ENCODE assay signal across 37 cellular contexts in genomic region chr18:70069381-70069780, GRCh38.
"Had no signal": no experiment of that assay in that cellular context is flagged by ENCODE, and none has a peak within 500 bp of the region (broad histone marks: within the 10 kb centered on the region; RNA-seq: fewer than 3 reads in every experiment).

No MANE protein-coding gene starts in this region.

- H3K27me3 Mint-ChIP-seq: activated B cell treated with CpG ODN at 0.5 μM for 24 hours; activated CD4-positive, alpha-beta memory T cell treated with anti-CD3 and anti-CD28 coated beads for 36 hours; activated CD4-positive, alpha-beta T cell treated with anti-CD3 and anti-CD28 coated beads, Interleukin-2, amount 10 ng/mL, durations not matched to agents 24 days and 14 days; activated CD8-positive, alpha-beta T cell treated with anti-CD3 and anti-CD28 coated beads for 36 hours; activated naive CD8-positive, alpha-beta T cell treated with anti-CD3 and anti-CD28 coated beads for 36 hours; activated T-helper 17 cell treated with anti-CD3 and anti-CD28 coated beads, Interleukin-2, amount 50 U/mL, for 72 hours; brain; central memory CD8-positive, alpha-beta T cell had no signal

- H3K36me3 ChIP-seq: cardiac muscle cell had no signal

- H3K27me3 ChIP-seq: ascending aorta, cardiac muscle cell had no signal

- H3K9me3 Mint-ChIP-seq: activated B cell treated with CpG ODN at 0.5 μM for 24 hours; activated CD4-positive, alpha-beta memory T cell treated with anti-CD3 and anti-CD28 coated beads for 36 hours; activated CD4-positive, alpha-beta T cell treated with anti-CD3 and anti-CD28 coated beads, Interleukin-2, amount 10 ng/mL, durations not matched to agents 24 days and 14 days; activated CD8-positive, alpha-beta T cell treated with anti-CD3 and anti-CD28 coated beads for 36 hours; activated naive CD4-positive, alpha-beta T cell treated with anti-CD3 and anti-CD28 coated beads for 36 hours; activated naive CD4-positive, alpha-beta T cell treated with anti-CD3 and anti-CD28 coated beads, Interleukin-2, amount 50 U/mL, for 72 hours; activated naive CD8-positive, alpha-beta T cell treated with anti-CD3 and anti-CD28 coated beads for 36 hours; activated T-cell treated with anti-CD3 and anti-CD28 coated beads, Interleukin-2, amount 50 U/mL, for 4 hours; activated T-cell treated with anti-CD3 and anti-CD28 coated beads, Interleukin-2, amount 50 U/mL, for 72 hours; activated T-helper 1 cell treated with anti-CD3 and anti-CD28 coated beads, Interleukin-12 subunit alpha, Interleukin-12 subunit beta, Interleukin-2, Interleukin-4 antibody, amounts not matched to agents 30 ng/mL and 10 ng/mL and 1 ng/mL, durations not matched to agents 14 hours and 24 hours and 36 hours; activated T-helper 17 cell treated with anti-CD3 and anti-CD28 coated beads, Interleukin-2, amount 50 U/mL, for 72 hours; brain; central memory CD8-positive, alpha-beta T cell; T-helper 1 cell treated with Interleukin-12 subunit alpha and Interleukin-12 subunit beta and Interleukin-4 antibody, amounts not matched to agents 30 μg/mL and 1 μg/mL, for 36 hours; T-helper 2 cell treated with Interferon-gamma antibody and Interleukin-4, amounts not matched to agents 5 μg/mL and 100 μg/mL, for 36 hours had no signal

- DNase-seq: activated B cell treated with CpG ODN at 0.5 μM for 24 hours; activated CD4-positive, alpha-beta memory T cell treated with anti-CD3 and anti-CD28 coated beads for 36 hours; activated CD4-positive, alpha-beta T cell treated with anti-CD3 and anti-CD28 coated beads for 4 hours; activated CD4-positive, alpha-beta T cell treated with anti-CD3 and anti-CD28 coated beads, Interleukin-2, amount 10 ng/mL, durations not matched to agents 24 days and 14 days; activated CD4-positive, alpha-beta T cell treated with anti-CD3 and anti-CD28 coated beads, Interleukin-2, amount 50 U/mL, for 1 hour; activated CD4-positive, alpha-beta T cell treated with anti-CD3 and anti-CD28 coated beads, Interleukin-2, amount 50 U/mL, for 4 hours; activated CD4-positive, CD25-positive, alpha-beta regulatory T cell treated with anti-CD3 and anti-CD28 coated beads, Interleukin-2, amount 50 U/mL, for 72 hours; activated CD8-positive, alpha-beta memory T cell treated with anti-CD3 and anti-CD28 coated beads, Interleukin-2, amount 50 U/mL, for 4 hours; activated CD8-positive, alpha-beta T cell treated with anti-CD3 and anti-CD28 coated beads for 36 hours; activated effector memory CD4-positive, alpha-beta T cell treated with anti-CD3 and anti-CD28 coated beads, Interleukin-2, amount 50 U/mL, for 16 hours; activated gamma-delta T cell treated with Interleukin-2 at 50 U/mL for 16 hours; activated naive CD4-positive, alpha-beta T cell; activated naive CD4-positive, alpha-beta T cell treated with anti-CD3 and anti-CD28 coated beads for 36 hours; activated naive CD4-positive, alpha-beta T cell treated with anti-CD3 and anti-CD28 coated beads, Interleukin-2, amount 50 U/mL, for 16 hours; activated naive CD8-positive, alpha-beta T cell treated with anti-CD3 and anti-CD28 coated beads for 36 hours; activated T-cell treated with anti-CD3 and anti-CD28 coated beads for 4 hours; activated T-cell treated with anti-CD3 and anti-CD28 coated beads, Interleukin-2, amount 50 U/mL, for 1 hour; activated T-cell treated with anti-CD3 and anti-CD28 coated beads, Interleukin-2, amount 50 U/mL, for 4 hours; activated T-cell treated with anti-CD3 and anti-CD28 coated beads, Interleukin-2, amount 50 U/mL, for 72 hours; amygdala; anterior cingulate cortex; caudate nucleus; cerebellar nuclear complex; T-helper 1 cell; T-helper 9 cell had no signal

- H3K4me3 ChIP-seq: ascending aorta, cardiac muscle cell had no signal

- H3K27ac Mint-ChIP-seq: activated B cell treated with CpG ODN at 0.5 μM for 24 hours; activated CD4-positive, alpha-beta memory T cell treated with anti-CD3 and anti-CD28 coated beads for 36 hours; activated CD4-positive, alpha-beta T cell treated with anti-CD3 and anti-CD28 coated beads, Interleukin-2, amount 10 ng/mL, durations not matched to agents 24 days and 14 days; activated CD8-positive, alpha-beta T cell treated with anti-CD3 and anti-CD28 coated beads for 36 hours; activated naive CD4-positive, alpha-beta T cell treated with anti-CD3 and anti-CD28 coated beads for 36 hours; activated naive CD4-positive, alpha-beta T cell treated with anti-CD3 and anti-CD28 coated beads, Interleukin-2, amount 50 U/mL, for 72 hours; activated naive CD8-positive, alpha-beta T cell treated with anti-CD3 and anti-CD28 coated beads for 36 hours; activated T-cell treated with anti-CD3 and anti-CD28 coated beads, Interleukin-2, amount 50 U/mL, for 72 hours; activated T-helper 1 cell treated with anti-CD3 and anti-CD28 coated beads, Interleukin-12 subunit alpha, Interleukin-12 subunit beta, Interleukin-2, Interleukin-4 antibody, amounts not matched to agents 30 ng/mL and 10 ng/mL and 1 ng/mL, durations not matched to agents 14 hours and 24 hours and 36 hours; activated T-helper 17 cell treated with anti-CD3 and anti-CD28 coated beads, Interleukin-2, amount 50 U/mL, for 72 hours; T-helper 1 cell treated with Interleukin-12 subunit alpha and Interleukin-12 subunit beta and Interleukin-4 antibody, amounts not matched to agents 30 μg/mL and 1 μg/mL, for 36 hours; T-helper 2 cell treated with Interferon-gamma antibody and Interleukin-4, amounts not matched to agents 5 μg/mL and 100 μg/mL, for 36 hours had no signal

- H3K4me3 Mint-ChIP-seq: activated B cell treated with CpG ODN at 0.5 μM for 24 hours; activated CD4-positive, alpha-beta memory T cell treated with anti-CD3 and anti-CD28 coated beads for 36 hours; activated CD4-positive, alpha-beta T cell treated with anti-CD3 and anti-CD28 coated beads, Interleukin-2, amount 10 ng/mL, durations not matched to agents 24 days and 14 days; activated CD8-positive, alpha-beta T cell treated with anti-CD3 and anti-CD28 coated beads for 36 hours; activated naive CD4-positive, alpha-beta T cell treated with anti-CD3 and anti-CD28 coated beads for 36 hours; activated naive CD8-positive, alpha-beta T cell treated with anti-CD3 and anti-CD28 coated beads for 36 hours; activated T-cell treated with anti-CD3 and anti-CD28 coated beads, Interleukin-2, amount 50 U/mL, for 4 hours; activated T-cell treated with anti-CD3 and anti-CD28 coated beads, Interleukin-2, amount 50 U/mL, for 72 hours; activated T-helper 1 cell treated with anti-CD3 and anti-CD28 coated beads, Interleukin-12 subunit alpha, Interleukin-12 subunit beta, Interleukin-2, Interleukin-4 antibody, amounts not matched to agents 30 ng/mL and 10 ng/mL and 1 ng/mL, durations not matched to agents 14 hours and 24 hours and 36 hours; activated T-helper 17 cell treated with anti-CD3 and anti-CD28 coated beads, Interleukin-2, amount 50 U/mL, for 72 hours; brain; central memory CD8-positive, alpha-beta T cell; T-helper 1 cell treated with Interleukin-12 subunit alpha and Interleukin-12 subunit beta and Interleukin-4 antibody, amounts not matched to agents 30 μg/mL and 1 μg/mL, for 36 hours; T-helper 2 cell treated with Interferon-gamma antibody and Interleukin-4, amounts not matched to agents 5 μg/mL and 100 μg/mL, for 36 hours had no signal

- H3K4me1 ChIP-seq: ascending aorta had no signal

- ATAC-seq: activated CD8-positive, alpha-beta T cell treated with anti-CD3 and anti-CD28 coated beads for 36 hours; activated naive CD4-positive, alpha-beta T cell treated with anti-CD3 and anti-CD28 coated beads, Interleukin-2, amount 50 U/mL, for 72 hours; activated T-cell treated with anti-CD3 and anti-CD28 coated beads, Interleukin-2, amount 50 U/mL, for 4 hours; activated T-cell treated with anti-CD3 and anti-CD28 coated beads, Interleukin-2, amount 50 U/mL, for 72 hours; activated T-helper 17 cell treated with anti-CD3 and anti-CD28 coated beads, Interleukin-2, amount 50 U/mL, for 72 hours had no signal

- H3K4me1 Mint-ChIP-seq: activated B cell treated with CpG ODN at 0.5 μM for 24 hours; activated T-helper 17 cell treated with anti-CD3 and anti-CD28 coated beads, Interleukin-2, amount 50 U/mL, for 72 hours; brain; central memory CD8-positive, alpha-beta T cell had no signal

- FAIRE-seq: bronchial epithelial cell, TTC549 had no signal

- H3K36me3 Mint-ChIP-seq: brain had no signal

- H3K9me3 ChIP-seq: ascending aorta had no signal

- H3K27ac ChIP-seq: ascending aorta, cardiac muscle cell, VCaP had no signal
